Comparison of ENCODE assay signal across 30 cellular contexts in genomic region chr7:159240962-159241361, GRCh38.
"Had no signal": no experiment of that assay in that cellular context is flagged by ENCODE, and none has a peak within 500 bp of the region (broad histone marks: within the 10 kb centered on the region; RNA-seq: fewer than 3 reads in every experiment).

No MANE protein-coding gene starts in this region.

- H3K36me3 Mint-ChIP-seq: activated naive CD4-positive, alpha-beta T cell treated with anti-CD3 and anti-CD28 coated beads, Interleukin-2, amount 50 U/mL, for 72 hours; activated naive CD8-positive, alpha-beta T cell treated with anti-CD3 and anti-CD28 coated beads, Interleukin-2, amount 10 ng/mL, durations not matched to agents 7 days and 5 days; brain had no signal

- H3K27me3 ChIP-seq: ascending aorta, foreskin keratinocyte, hepatocyte had no signal

- H3K4me1 Mint-ChIP-seq: activated B cell treated with CpG ODN at 0.5 μM for 24 hours; activated naive CD8-positive, alpha-beta T cell treated with anti-CD3 and anti-CD28 coated beads, Interleukin-2, amount 10 ng/mL, durations not matched to agents 7 days and 5 days; brain had no signal

- H3K27ac Mint-ChIP-seq: activated B cell treated with CpG ODN at 0.5 μM for 24 hours; activated CD8-positive, alpha-beta T cell treated with anti-CD3 and anti-CD28 coated beads for 36 hours; activated naive CD4-positive, alpha-beta T cell treated with anti-CD3 and anti-CD28 coated beads for 36 hours; activated naive CD4-positive, alpha-beta T cell treated with anti-CD3 and anti-CD28 coated beads, Interleukin-2, amount 50 U/mL, for 72 hours; activated naive CD8-positive, alpha-beta T cell treated with anti-CD3 and anti-CD28 coated beads, Interleukin-2, amount 10 ng/mL, durations not matched to agents 7 days and 5 days; activated T-helper 1 cell treated with anti-CD3 and anti-CD28 coated beads, Interleukin-12 subunit alpha, Interleukin-12 subunit beta, Interleukin-2, Interleukin-4 antibody, amounts not matched to agents 30 ng/mL and 10 ng/mL and 1 ng/mL, durations not matched to agents 14 hours and 24 hours and 36 hours; activated T-helper 2 cell treated with anti-CD3 and anti-CD28 coated beads, Interferon-gamma antibody, Interleukin-2, Interleukin-4, amounts not matched to agents 10 μg/mL and 5 μg/mL and 100 μg/mL, durations not matched to agents 14 hours and 24 hours and 36 hours; brain; dendritic cell treated with granulocyte-macrophage colony-stimulating factor and Interleukin-4, amounts not matched to agents 40 ng/mL and 50 ng/mL, for 4 days; T-helper 2 cell treated with Interferon-gamma antibody and Interleukin-4, amounts not matched to agents 5 μg/mL and 100 μg/mL, for 36 hours had no signal

- H3K9me3 ChIP-seq: ascending aorta, esophagus muscularis mucosa, gastroesophageal sphincter, heart right ventricle had no signal

- H3K4me1 ChIP-seq: ascending aorta, esophagus muscularis mucosa, foreskin keratinocyte, gastroesophageal sphincter, heart right ventricle had no signal

- FAIRE-seq: bronchial epithelial cell had no signal

- H3K27ac ChIP-seq: ascending aorta, coronary artery, dorsolateral prefrontal cortex, esophagus muscularis mucosa, foreskin keratinocyte, gastroesophageal sphincter, heart right ventricle, hepatocyte, WERI-Rb-1 had no signal

- H3K9me3 Mint-ChIP-seq: activated CD8-positive, alpha-beta T cell treated with anti-CD3 and anti-CD28 coated beads for 36 hours; activated naive CD4-positive, alpha-beta T cell treated with anti-CD3 and anti-CD28 coated beads for 36 hours; activated naive CD4-positive, alpha-beta T cell treated with anti-CD3 and anti-CD28 coated beads, Interleukin-2, amount 50 U/mL, for 72 hours; activated naive CD8-positive, alpha-beta T cell treated with anti-CD3 and anti-CD28 coated beads, Interleukin-2, amount 10 ng/mL, durations not matched to agents 7 days and 5 days; activated T-helper 1 cell treated with anti-CD3 and anti-CD28 coated beads, Interleukin-12 subunit alpha, Interleukin-12 subunit beta, Interleukin-2, Interleukin-4 antibody, amounts not matched to agents 30 ng/mL and 10 ng/mL and 1 ng/mL, durations not matched to agents 14 hours and 24 hours and 36 hours; activated T-helper 2 cell treated with anti-CD3 and anti-CD28 coated beads, Interferon-gamma antibody, Interleukin-2, Interleukin-4, amounts not matched to agents 10 μg/mL and 5 μg/mL and 100 μg/mL, durations not matched to agents 14 hours and 24 hours and 36 hours; central memory CD8-positive, alpha-beta T cell; T-helper 2 cell treated with Interferon-gamma antibody and Interleukin-4, amounts not matched to agents 5 μg/mL and 100 μg/mL, for 36 hours had no signal

- H3K36me3 ChIP-seq: ascending aorta, esophagus muscularis mucosa, gastroesophageal sphincter, heart right ventricle, WERI-Rb-1 had no signal

- H3K27me3 Mint-ChIP-seq: activated B cell treated with CpG ODN at 0.5 μM for 24 hours had no signal

- H3K4me3 Mint-ChIP-seq: activated B cell treated with CpG ODN at 0.5 μM for 24 hours; activated CD8-positive, alpha-beta T cell treated with anti-CD3 and anti-CD28 coated beads for 36 hours; activated naive CD4-positive, alpha-beta T cell treated with anti-CD3 and anti-CD28 coated beads for 36 hours; activated naive CD8-positive, alpha-beta T cell treated with anti-CD3 and anti-CD28 coated beads, Interleukin-2, amount 10 ng/mL, durations not matched to agents 7 days and 5 days; activated T-helper 1 cell treated with anti-CD3 and anti-CD28 coated beads, Interleukin-12 subunit alpha, Interleukin-12 subunit beta, Interleukin-2, Interleukin-4 antibody, amounts not matched to agents 30 ng/mL and 10 ng/mL and 1 ng/mL, durations not matched to agents 14 hours and 24 hours and 36 hours; brain; central memory CD8-positive, alpha-beta T cell; dendritic cell treated with granulocyte-macrophage colony-stimulating factor and Interleukin-4, amounts not matched to agents 40 ng/mL and 50 ng/mL, for 4 days; T-helper 2 cell treated with Interferon-gamma antibody and Interleukin-4, amounts not matched to agents 5 μg/mL and 100 μg/mL, for 36 hours had no signal

- DNase-seq: activated B cell treated with CpG ODN at 0.5 μM for 24 hours; activated CD4-positive, alpha-beta T cell treated with anti-CD3 and anti-CD28 coated beads for 48 hours; activated CD4-positive, alpha-beta T cell treated with anti-CD3 and anti-CD28 coated beads, Interleukin-2, amount 50 U/mL, for 1 hour; activated CD4-positive, alpha-beta T cell treated with anti-CD3 and anti-CD28 coated beads, Interleukin-2, amount 50 U/mL, for 48 hours; activated CD8-positive, alpha-beta memory T cell treated with anti-CD3 and anti-CD28 coated beads for 24 hours; activated CD8-positive, alpha-beta T cell treated with anti-CD3 and anti-CD28 coated beads for 36 hours; activated effector memory CD4-positive, alpha-beta T cell treated with anti-CD3 and anti-CD28 coated beads, Interleukin-2, amount 50 U/mL, for 16 hours; activated naive CD4-positive, alpha-beta T cell treated with anti-CD3 and anti-CD28 coated beads for 36 hours; activated naive CD8-positive, alpha-beta T cell treated with anti-CD3 and anti-CD28 coated beads, Interleukin-2, amount 10 ng/mL, durations not matched to agents 7 days and 5 days; activated T-cell treated with anti-CD3 and anti-CD28 coated beads, Interleukin-2, amount 50 U/mL, for 48 hours; dorsolateral prefrontal cortex; effector memory CD4-positive, alpha-beta T cell; erythroblast; foreskin keratinocyte; heart right ventricle; T1000; WERI-Rb-1 had no signal

- H3K4me3 ChIP-seq: ascending aorta, coronary artery, dorsolateral prefrontal cortex, esophagus muscularis mucosa, gastroesophageal sphincter, heart right ventricle, hepatocyte had no signal
